ENCODE assay signal across 17 cellular contexts in the genomic region with DNA sequence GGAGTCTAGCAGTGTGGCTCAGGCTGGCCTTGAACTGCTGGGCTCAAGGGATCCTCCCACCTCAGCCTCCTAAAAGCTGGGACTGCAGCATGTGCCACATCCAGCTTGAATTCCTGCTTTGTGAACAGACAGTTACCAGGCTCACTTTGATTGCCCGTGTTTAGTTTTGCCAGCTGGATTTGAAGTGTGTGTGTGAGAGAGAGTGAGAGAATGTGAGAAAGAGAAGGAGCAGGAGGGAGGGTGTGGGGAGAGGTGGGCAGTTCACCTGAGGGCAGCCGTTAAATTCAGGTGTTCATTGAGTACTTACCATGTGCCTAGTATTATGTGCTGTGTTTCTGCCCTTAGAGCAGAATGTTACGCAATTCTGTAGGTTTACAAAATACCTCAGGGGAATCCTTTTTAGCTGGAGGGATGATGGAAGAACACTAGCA. TPM values are rescaled to one million over a fixed set of nuclear protein-coding genes. Genes with fewer than 3 reads are reported as not detected.
DNase-seq lines count a peak whose midpoint lies in the region; ATAC-seq, FAIRE-seq and TF ChIP-seq lines count a peak whose summit lies in the region.
"Had no signal": no experiment of that assay in that cellular context is flagged by ENCODE, and none has a peak within 500 bp of the region (broad histone marks: within the 10 kb centered on the region; RNA-seq: fewer than 3 reads in every experiment).

No MANE protein-coding gene starts in this region.

- CTCF ChIA-PET in activated CD4-positive, alpha-beta T cell treated with anti-CD3 and anti-CD28 coated beads for 36 hours (lab: Charles Lee): interaction anchor here (0.9 to 1.4 kb wide), 3 partner anchors 23 to 48 kb away, joined by 3 to 4 read pairs (median 3); no protein-coding TSS in a partner anchor

- H3K36me3 ChIP-seq in keratinocyte (ENCODE audit: control insufficient read depth in 2 of 2, extremely low read depth in 1 of 2, insufficient read depth in 2 of 2, low read length in 2 of 2) (peaks cover 7 to 9% of the 10 kb centered on the region in 2 experiments), upper lobe of left lung (no peaks in the 10 kb centered on the region)
- H3K36me3 ChIP-seq: left ventricle myocardium inferior, vagina had no signal

- POLR2A ChIA-PET in activated CD4-positive, alpha-beta T cell treated with anti-CD3 and anti-CD28 coated beads for 36 hours (lab: Charles Lee): interaction anchor here (0.6 to 0.7 kb wide), 2 partner anchors 7 to 22 kb away, joined by 4 to 6 read pairs; no protein-coding TSS in a partner anchor

- H3K9me3 ChIP-seq in keratinocyte (ENCODE audit: control insufficient read depth, low read depth, low read length) (no peaks in the 10 kb centered on the region), upper lobe of left lung (no peaks in the 10 kb centered on the region)
- H3K9me3 ChIP-seq: left ventricle myocardium inferior, vagina had no signal

- H3K27ac Mint-ChIP-seq in activated naive CD8-positive, alpha-beta T cell: peak overlapping the region; percentile 4
- no peak overlapping the region for H3K27ac Mint-ChIP-seq in activated naive CD8-positive, alpha-beta T cell treated with anti-CD3 and anti-CD28 coated beads for 36 hours
- H3K27ac Mint-ChIP-seq in type B pancreatic cell: peak overlapping the region; percentile 30
- H3K27ac Mint-ChIP-seq in activated CD4-positive, alpha-beta T cell treated with anti-CD3 and anti-CD28 coated beads for 36 hours: no peak overlapping the region

- H3K27me3 ChIP-seq in keratinocyte (ENCODE audit: control insufficient read depth, extremely low read depth, insufficient read depth, low read length) (no peaks in the 10 kb centered on the region), upper lobe of left lung (peaks cover 0 to 4% (median 0%) of the 10 kb centered on the region in 4 donors)
- H3K27me3 ChIP-seq: vagina had no signal

- peak overlapping the region; percentile 44 for H3K4me2 ChIP-seq in keratinocyte (ENCODE audit: control insufficient read depth, extremely low read depth, insufficient read depth, low read depth, low read length)

- 76 to 85% methylated on average over 3 of the region's 3 CpGs for WGBS in upper lobe of left lung, 2 donors

- no peak for DNase-seq in activated naive CD8-positive, alpha-beta T cell treated with anti-CD3 and anti-CD28 coated beads for 36 hours
- DNase-seq in amniotic epithelial cell (ENCODE audit: low read depth) (peak; percentile 29), keratinocyte (ENCODE audit: low read depth, low spot score) (no peak), type B pancreatic cell (ENCODE audit: extremely low spot score, unreplicated experiment) (no peak), NCI-H345 treated with DMSO at 0.1 percent for 48 hours (lab: John Stamatoyannopoulos, UW; ENCODE audit: unreplicated experiment) (no peak), upper lobe of left lung (no peak)
- DNase-seq in activated CD4-positive, alpha-beta T cell treated with anti-CD3 and anti-CD28 coated beads for 36 hours: no peak
- DNase-seq: hippocampal formation; left ventricle myocardium inferior; naive thymus-derived CD4-positive, alpha-beta T cell; NCI-H1092; right cardiac atrium; stimulated activated CD4-positive, alpha-beta T cell treated with anti-CD3 and anti-CD28 coated beads, Interleukin-2, amount 100 ng/mL, for 48 hours had no signal

- no peaks in the 10 kb centered on the region for H3K27me3 Mint-ChIP-seq in activated naive CD8-positive, alpha-beta T cell
- H3K27me3 Mint-ChIP-seq in activated naive CD8-positive, alpha-beta T cell treated with anti-CD3 and anti-CD28 coated beads for 36 hours: no peaks in the 10 kb centered on the region
- H3K27me3 Mint-ChIP-seq in type B pancreatic cell: no peaks in the 10 kb centered on the region
- no peaks in the 10 kb centered on the region for H3K27me3 Mint-ChIP-seq in activated CD4-positive, alpha-beta T cell treated with anti-CD3 and anti-CD28 coated beads for 36 hours
- H3K27me3 Mint-ChIP-seq: naive thymus-derived CD4-positive, alpha-beta T cell had no signal

- no peaks in the 10 kb centered on the region for H3K9me1 ChIP-seq in keratinocyte (ENCODE audit: control insufficient read depth, extremely low read depth, insufficient read depth, low read length)

- H3K4me3 Mint-ChIP-seq in activated naive CD8-positive, alpha-beta T cell: no peak overlapping the region
- H3K4me3 Mint-ChIP-seq in activated naive CD8-positive, alpha-beta T cell treated with anti-CD3 and anti-CD28 coated beads for 36 hours: no peak overlapping the region
- no peak overlapping the region for H3K4me3 Mint-ChIP-seq in type B pancreatic cell
- no peak overlapping the region for H3K4me3 Mint-ChIP-seq in activated CD4-positive, alpha-beta T cell treated with anti-CD3 and anti-CD28 coated beads for 36 hours

- FAIRE-seq in keratinocyte (lab: Jason Lieb, UNC): no peak
- FAIRE-seq: colon had no signal

- no peak for TF ChIP-seq POLR2A in upper lobe of left lung (IDR thresholded peaks at IDR 0.05)

- peaks cover 9% of the 10 kb centered on the region for H4K20me1 ChIP-seq in keratinocyte (ENCODE audit: control insufficient read depth, extremely low read depth, insufficient read depth, low read length)

- peak overlapping the region; percentile 29 for H3K9ac ChIP-seq in keratinocyte (ENCODE audit: control insufficient read depth, extremely low read depth, insufficient read depth, low read length)

- H3K4me1 ChIP-seq in keratinocyte (ENCODE audit: control insufficient read depth, extremely low read depth, insufficient read depth, low read length): peaks cover 21% of the 10 kb centered on the region
- H3K4me1 ChIP-seq in upper lobe of left lung: peaks cover 8 to 15% (median 11%) of the 10 kb centered on the region in 4 donors

- H3K4me3 ChIP-seq in keratinocyte (ENCODE audit: control insufficient read depth in 2 of 3, extremely low read depth in 1 of 3, insufficient read depth in 2 of 3, low read depth in 1 of 3, low read length in 3 of 3) (peak overlapping the region in 1 of 3 experiments; percentile 24), upper lobe of left lung (no peak overlapping the region)
- H3K4me3 ChIP-seq: left ventricle myocardium inferior, vagina had no signal

- dilution Hi-C loops in keratinocyte (cut with MboI; ENCODE audit: extremely low pct_ligation_motif_present, low sequenced_read_pairs): no loop called here

- no peaks in the 10 kb centered on the region for H3K36me3 Mint-ChIP-seq in activated naive CD8-positive, alpha-beta T cell
- peaks cover 8% of the 10 kb centered on the region for H3K36me3 Mint-ChIP-seq in activated naive CD8-positive, alpha-beta T cell treated with anti-CD3 and anti-CD28 coated beads for 36 hours
- peaks cover 3% of the 10 kb centered on the region for H3K36me3 Mint-ChIP-seq in type B pancreatic cell
- no peaks in the 10 kb centered on the region for H3K36me3 Mint-ChIP-seq in activated CD4-positive, alpha-beta T cell treated with anti-CD3 and anti-CD28 coated beads for 36 hours (ENCODE audit: low read depth)
- H3K36me3 Mint-ChIP-seq: naive thymus-derived CD4-positive, alpha-beta T cell had no signal

- peaks cover 39% of the 10 kb centered on the region for H3K4me1 Mint-ChIP-seq in activated naive CD8-positive, alpha-beta T cell (ENCODE audit: low read depth)
- peaks cover 30% of the 10 kb centered on the region for H3K4me1 Mint-ChIP-seq in activated naive CD8-positive, alpha-beta T cell treated with anti-CD3 and anti-CD28 coated beads for 36 hours
- H3K4me1 Mint-ChIP-seq in type B pancreatic cell (ENCODE audit: unreplicated experiment): peaks cover 28% of the 10 kb centered on the region
- peaks cover 35% of the 10 kb centered on the region for H3K4me1 Mint-ChIP-seq in activated CD4-positive, alpha-beta T cell treated with anti-CD3 and anti-CD28 coated beads for 36 hours

- TF ChIP-seq CTCF in keratinocyte (optimal IDR thresholded peaks at IDR 0.05 in 1 of 3, IDR thresholded peaks at IDR 0.05 in 1 of 3, conservative IDR thresholded peaks at IDR 0.05 in 1 of 3; ENCODE audit: extremely low read depth in 1 of 3, insufficient read depth in 2 of 3, low read length in 3 of 3) (no peak), type B pancreatic cell (conservative IDR thresholded peaks at IDR 0.05) (no peak), upper lobe of left lung (IDR thresholded peaks at IDR 0.05) (no peak)

- ATAC-seq in activated CD4-positive, alpha-beta T cell treated with anti-CD3 and anti-CD28 coated beads for 36 hours: no peak
- ATAC-seq in upper lobe of left lung (ENCODE audit: low FRiP score in 2 of 2): no peak
- ATAC-seq: activated CD4-positive, CD25-positive, alpha-beta regulatory T cell treated with anti-CD3 and anti-CD28 coated beads, Interleukin-2, amount 50 U/mL, for 24 hours; naive thymus-derived CD4-positive, alpha-beta T cell; right cardiac atrium had no signal

- H3K9me3 Mint-ChIP-seq in activated naive CD8-positive, alpha-beta T cell (ENCODE audit: low read depth): no peaks in the 10 kb centered on the region
- no peaks in the 10 kb centered on the region for H3K9me3 Mint-ChIP-seq in activated naive CD8-positive, alpha-beta T cell treated with anti-CD3 and anti-CD28 coated beads for 36 hours
- H3K9me3 Mint-ChIP-seq in type B pancreatic cell: no peaks in the 10 kb centered on the region
- no peaks in the 10 kb centered on the region for H3K9me3 Mint-ChIP-seq in activated CD4-positive, alpha-beta T cell treated with anti-CD3 and anti-CD28 coated beads for 36 hours (ENCODE audit: low read depth)

- peaks cover 82% of the 10 kb centered on the region for H3K79me2 ChIP-seq in keratinocyte (ENCODE audit: control insufficient read depth, insufficient read depth, low read length)

- H2AFZ ChIP-seq in keratinocyte (ENCODE audit: control insufficient read depth, low read length): no peak overlapping the region

- intact Hi-C loops in activated CD4-positive, alpha-beta T cell treated with anti-CD3 and anti-CD28 coated beads for 36 hours (cut with DNase I, micrococcal nuclease): no loop called here

- no peak for TF ChIP-seq EP300 in upper lobe of left lung (IDR thresholded peaks at IDR 0.05)

- H3K27ac ChIP-seq in keratinocyte (ENCODE audit: control insufficient read depth, insufficient read depth, low read length) (peak overlapping the region; percentile 60), upper lobe of left lung (no peak overlapping the region)
- H3K27ac ChIP-seq: left ventricle myocardium inferior, vagina had no signal

RNA-seq across cellular contexts. Expression of a gene that starts 4.7 kb away (rescaled TPM):
- 10 to 100 TPM; 15.1 to 15.3 TPM for total RNA-seq in activated naive CD8-positive, alpha-beta T cell treated with anti-CD3 and anti-CD28 coated beads for 36 hours
- 169 to 226 TPM (median 210 TPM) in 3 replicates for polyA plus RNA-seq in keratinocyte
- 52.8 TPM for polyA plus RNA-seq in keratinocyte (2011; ENCODE audit: low read depth)
- 197 and 226 TPM in 2 replicates for polyA plus RNA-seq in keratinocyte (2011; cell fraction: cytosol; rRNA removed)
- polyA plus RNA-seq in keratinocyte (2011; cell fraction: nucleus; rRNA removed): 187 and 230 TPM in 2 replicates
- polyA plus RNA-seq in keratinocyte (2012; ENCODE audit: low replicate concordance): 115 and 211 TPM in 2 replicates
- polyA minus RNA-seq in keratinocyte: 137 to 243 TPM (median 145 TPM) in 3 replicates
- 130 TPM for polyA minus RNA-seq in keratinocyte (2011; cell fraction: cytosol; rRNA and poly(A)+ RNA removed)
- 77.0 and 108 TPM in 2 replicates for polyA minus RNA-seq in keratinocyte (2011; cell fraction: nucleus; rRNA and poly(A)+ RNA removed)
- total RNA-seq in type B pancreatic cell (ENCODE audit: low replicate concordance) (12.7 and 16.0 TPM in 2 replicates), upper lobe of left lung (10 to 100 TPM in 3 of 6 donors, 1 to 10 TPM in 3; 4.2 to 40.0 (median 9.4) TPM)
- 10 to 100 TPM; 11.9 to 13.1 TPM for total RNA-seq in activated CD4-positive, alpha-beta T cell treated with anti-CD3 and anti-CD28 coated beads for 36 hours

Comparison
In these comparisons a context has a peak if more than half of its experiments do, and no peak if none do; other contexts are left out.
1. H3K27ac Mint-ChIP-seq: peak in activated naive CD8-positive, alpha-beta T cell (single experiment) and type B pancreatic cell (single experiment); none in activated naive CD8-positive, alpha-beta T cell treated with anti-CD3 and anti-CD28 coated beads for 36 hours (single experiment) and activated CD4-positive, alpha-beta T cell treated with anti-CD3 and anti-CD28 coated beads for 36 hours (single experiment).